ENCODE assay signal across 1 cellular context in genomic region chr9:76644647-76645250, GRCh38.
TF ChIP-seq lines count a peak whose summit lies in the region.

No MANE protein-coding gene starts in this region.

TF ChIP-seq in IMR-90, 13 proteins besides CTCF, POLR2A, EP300 and RAD21 (continued from another document):
- TF ChIP-seq ELK1 (IDR thresholded peaks at IDR 0.05; ENCODE audit: borderline replicate concordance, low read depth, low read length) = no peak
- no peak for TF ChIP-seq CHD1 (IDR thresholded peaks at IDR 0.05; ENCODE audit: low read depth, low read length)
- no peak for TF ChIP-seq MAZ (IDR thresholded peaks at IDR 0.05; ENCODE audit: borderline replicate concordance, low read depth, low read length)
- TF ChIP-seq USF2 (IDR thresholded peaks at IDR 0.05; ENCODE audit: low read depth, low read length) = no peak
- TF ChIP-seq MXI1 (IDR thresholded peaks at IDR 0.05; ENCODE audit: borderline replicate concordance, low read depth, low read length) = no peak
- no peak for TF ChIP-seq RFX5 (IDR thresholded peaks at IDR 0.05; ENCODE audit: low read depth, low read length)
- TF ChIP-seq FOS (IDR thresholded peaks at IDR 0.05; ENCODE audit: low read depth, low read length) = no peak
- TF ChIP-seq SMC3 (IDR thresholded peaks at IDR 0.05; ENCODE audit: low read depth, low read length) = no peak
- TF ChIP-seq BHLHE40 (IDR thresholded peaks at IDR 0.05; ENCODE audit: low read depth, low read length) = no peak
- TF ChIP-seq MAFK (IDR thresholded peaks at IDR 0.05; ENCODE audit: low read depth, low read length) = no peak
